In the genomic region with DNA sequence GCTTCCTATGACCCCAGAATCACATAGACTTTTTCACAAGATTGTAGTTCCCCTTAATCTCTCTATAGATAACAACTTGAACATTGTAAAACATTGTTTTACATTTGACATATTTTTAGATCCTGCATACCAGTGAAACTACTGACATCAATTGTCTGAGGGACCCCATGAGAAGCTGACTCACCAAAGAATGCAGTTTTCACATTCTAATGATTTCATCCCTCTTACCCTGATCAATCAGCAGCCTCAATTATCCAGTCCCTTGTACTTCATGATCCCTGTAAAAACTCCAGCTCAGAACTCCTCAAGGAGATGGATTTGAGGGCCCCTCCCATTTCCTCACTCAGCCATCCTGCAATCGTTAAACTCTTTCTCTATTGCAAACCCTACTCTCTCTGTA, we compare ENCODE assay signal across 23 cellular contexts.
DNase-seq lines count a peak whose midpoint lies in the region; TF ChIP-seq lines count a peak whose summit lies in the region.
"Had no signal": no experiment of that assay in that cellular context is flagged by ENCODE, and none has a peak within 500 bp of the region (broad histone marks: within the 10 kb centered on the region; RNA-seq: fewer than 3 reads in every experiment).

No MANE protein-coding gene starts in this region.

- TF ChIP-seq POLR2A in testis (IDR thresholded peaks at IDR 0.05) = no peak

- DNase-seq in NCI-H748 (lab: John Stamatoyannopoulos, UW; ENCODE audit: unreplicated experiment) = peak; percentile 2
- DNase-seq in NCI-H748 treated with DMSO at 0.1 percent for 48 hours (lab: John Stamatoyannopoulos, UW) = no peak
- peak; percentile 7 for DNase-seq in epithelial cell of proximal tubule (ENCODE audit: low read depth)
- peak; percentile 20 for DNase-seq in testis
- no peak for DNase-seq in activated CD4-positive, alpha-beta memory T cell treated with anti-CD3 and anti-CD28 coated beads, Interleukin-2, amount 10 ng/mL, durations not matched to agents 7 days and 5 days
- DNase-seq in right atrium auricular region (ENCODE audit: low spot score) = no peak
- no peak for DNase-seq in NK-92 treated with Interleukin-12 subunit alpha and Interleukin-12 subunit beta, amount 100 ng/mL, for 24 hours (lab: John Stamatoyannopoulos, UW)
- DNase-seq: 8988T; AML-193; C1 segment of cervical spinal cord; CD8-positive, alpha-beta T cell; DND-41; H7; HFFc6; Kasumi-1; NCI-H187 treated with DMSO at 0.1 percent for 48 hours; NCI-H2107; NCI-H2227 treated with DMSO at 0.1 percent for 48 hours; NCI-H510A treated with DMSO at 0.1 percent for 48 hours; NCI-H82; OCI-M1; SJCRH30 had no signal

- CTCF ChIA-PET in activated CD4-positive, alpha-beta memory T cell treated with anti-CD3 and anti-CD28 coated beads, Interleukin-2, amount 10 ng/mL, durations not matched to agents 7 days and 5 days (lab: Charles Lee) = no interaction called here

- TF ChIP-seq CTCF in epithelial cell of proximal tubule (conservative IDR thresholded peaks at IDR 0.05; ENCODE audit: low read depth, low read length) (no peak), testis (IDR thresholded peaks at IDR 0.05) (no peak), right atrium auricular region (IDR thresholded peaks at IDR 0.05) (no peak)

- POLR2A ChIA-PET in activated CD4-positive, alpha-beta memory T cell treated with anti-CD3 and anti-CD28 coated beads, Interleukin-2, amount 10 ng/mL, durations not matched to agents 7 days and 5 days (lab: Charles Lee) = no interaction called here

- no peaks in the 10 kb centered on the region for H3K4me1 ChIP-seq in mesodermal cell (ENCODE audit: control insufficient read depth, insufficient read depth, low read length, poor library complexity, severe bottlenecking)
- H3K4me1 ChIP-seq in testis = peaks cover 8% of the 10 kb centered on the region
- H3K4me1 ChIP-seq in right atrium auricular region = no peaks in the 10 kb centered on the region
- H3K4me1 ChIP-seq: SJCRH30 had no signal

- H3K27ac Mint-ChIP-seq in activated CD4-positive, alpha-beta memory T cell treated with anti-CD3 and anti-CD28 coated beads, Interleukin-2, amount 10 ng/mL, durations not matched to agents 7 days and 5 days = no peak overlapping the region
- H3K27ac Mint-ChIP-seq: CD8-positive, alpha-beta T cell; HFFc6 had no signal

- H3K27ac ChIP-seq in mesodermal cell (ENCODE audit: low read depth, low read length, severe bottlenecking) (peak overlapping the region; percentile 51), testis (peak overlapping the region in 1 of 2 donors; percentile 68), right atrium auricular region (no peak overlapping the region)
- H3K27ac ChIP-seq: SJCRH30 had no signal

- intact Hi-C loops in testis (cut with DNase I; ENCODE audit: low total_unique reads) = no loop called here

- no peaks in the 10 kb centered on the region for H3K9me3 Mint-ChIP-seq in activated CD4-positive, alpha-beta memory T cell treated with anti-CD3 and anti-CD28 coated beads, Interleukin-2, amount 10 ng/mL, durations not matched to agents 7 days and 5 days

- no peaks in the 10 kb centered on the region for H3K36me3 ChIP-seq in mesodermal cell (ENCODE audit: control insufficient read depth, insufficient read depth, low read length)
- no peaks in the 10 kb centered on the region for H3K36me3 ChIP-seq in testis (ENCODE audit: low read depth, missing control alignments)
- no peaks in the 10 kb centered on the region for H3K36me3 ChIP-seq in right atrium auricular region
- H3K36me3 ChIP-seq: SJCRH30 had no signal

- no peak overlapping the region for H3K4me3 Mint-ChIP-seq in activated CD4-positive, alpha-beta memory T cell treated with anti-CD3 and anti-CD28 coated beads, Interleukin-2, amount 10 ng/mL, durations not matched to agents 7 days and 5 days
- H3K4me3 Mint-ChIP-seq: CD8-positive, alpha-beta T cell; HFFc6 had no signal

- 67% methylated on average over 1 of the region's 1 CpG; no CpG with 5 or more reads in 1 of the 2 experiments for WGBS in mesodermal cell (ENCODE audit: insufficient coverage in 2 of 2), 2 experiments
- 30 to 42% methylated on average over 1 of the region's 1 CpG for WGBS in testis, 2 donors

- H3K4me3 ChIP-seq in epithelial cell of proximal tubule (ENCODE audit: low read depth, low read length) = no peak overlapping the region
- H3K4me3 ChIP-seq in mesodermal cell (ENCODE audit: extremely low read depth, insufficient read depth, low read length, poor library complexity, severe bottlenecking) = no peak overlapping the region
- H3K4me3 ChIP-seq in testis = no peak overlapping the region
- no peak overlapping the region for H3K4me3 ChIP-seq in right atrium auricular region
- H3K4me3 ChIP-seq: SJCRH30 had no signal

- no peaks in the 10 kb centered on the region for H3K36me3 Mint-ChIP-seq in activated CD4-positive, alpha-beta memory T cell treated with anti-CD3 and anti-CD28 coated beads, Interleukin-2, amount 10 ng/mL, durations not matched to agents 7 days and 5 days (ENCODE audit: low read depth)
- H3K36me3 Mint-ChIP-seq: CD8-positive, alpha-beta T cell had no signal

- no peaks in the 10 kb centered on the region for H3K4me1 Mint-ChIP-seq in activated CD4-positive, alpha-beta memory T cell treated with anti-CD3 and anti-CD28 coated beads, Interleukin-2, amount 10 ng/mL, durations not matched to agents 7 days and 5 days

- H3K9me3 ChIP-seq in mesodermal cell (ENCODE audit: control insufficient read depth, low read length) (peaks cover 5% of the 10 kb centered on the region), testis (no peaks in the 10 kb centered on the region), right atrium auricular region (no peaks in the 10 kb centered on the region)
- H3K9me3 ChIP-seq: SJCRH30 had no signal

- no peaks in the 10 kb centered on the region for H3K27me3 Mint-ChIP-seq in activated CD4-positive, alpha-beta memory T cell treated with anti-CD3 and anti-CD28 coated beads, Interleukin-2, amount 10 ng/mL, durations not matched to agents 7 days and 5 days

- no peaks in the 10 kb centered on the region for H3K27me3 ChIP-seq in testis
- H3K27me3 ChIP-seq in right atrium auricular region = no peaks in the 10 kb centered on the region
- H3K27me3 ChIP-seq: SJCRH30 had no signal

Comparison
In these comparisons a context has a peak if more than half of its experiments do, and no peak if none do; other contexts are left out.
1. DNase-seq: peak in NCI-H748 (single experiment), epithelial cell of proximal tubule (single experiment) and testis (single experiment); none in NCI-H748 treated with DMSO at 0.1 percent for 48 hours (single experiment), activated CD4-positive, alpha-beta memory T cell treated with anti-CD3 and anti-CD28 coated beads, Interleukin-2, amount 10 ng/mL, durations not matched to agents 7 days and 5 days (single experiment), right atrium auricular region (single experiment) and NK-92 treated with Interleukin-12 subunit alpha and Interleukin-12 subunit beta, amount 100 ng/mL, for 24 hours (single experiment).